8 cellular contexts compared by ENCODE assay signal in genomic region chr5:50591338-50591737, GRCh38.
A peak's percentile ranks its signal among the peaks of the same experiment; 100 is the strongest.
DNase-seq lines count a peak whose midpoint lies in the region; ATAC-seq, FAIRE-seq and TF ChIP-seq lines count a peak whose summit lies in the region.
"Not testable (repeated sequence)": the region's sequence is repeated elsewhere in the genome, so short reads cannot be mapped to it uniquely, and the experiment has no call there.

No MANE protein-coding gene starts in this region.

- POLR2A ChIA-PET in activated CD8-positive, alpha-beta T cell treated with anti-CD3 and anti-CD28 coated beads, Interleukin-2, amount 10 ng/mL, durations not matched to agents 7 days and 5 days (lab: Charles Lee) = interaction anchor here (0.6 to 1.0 kb wide), 4 partner anchors 71 to 150 kb away, joined by 3 to 5 read pairs (median 4); partner anchors contain the start of gene EMB
- POLR2A ChIA-PET in GM12878 (lab: Charles Lee) = not testable (repeated sequence)

- not testable (repeated sequence) for H3K79me2 ChIP-seq in GM12878 (ENCODE audit: control insufficient read depth, insufficient read depth, low read length)

- H3K27me3 Mint-ChIP-seq in CD4-positive, CD25-positive, alpha-beta regulatory T cell; T-helper 17 cell; activated CD8-positive, alpha-beta T cell treated with anti-CD3 and anti-CD28 coated beads, Interleukin-2, amount 10 ng/mL, durations not matched to agents 7 days and 5 days (ENCODE audit: low read depth); activated naive CD4-positive, alpha-beta T cell treated with anti-CD3 and anti-CD28 coated beads, Interleukin-2, amount 10 ng/mL, durations not matched to agents 7 days and 5 days; natural killer cell (ENCODE audit: low read depth in 2 of 2): not testable (repeated sequence)

- CTCF ChIA-PET in activated CD8-positive, alpha-beta T cell treated with anti-CD3 and anti-CD28 coated beads, Interleukin-2, amount 10 ng/mL, durations not matched to agents 7 days and 5 days (lab: Charles Lee) = interaction anchor here (0.6 to 0.9 kb wide), 2 partner anchors 19 to 130 kb away, joined by 3 read pairs; no protein-coding TSS in a partner anchor
- CTCF ChIA-PET in activated naive CD4-positive, alpha-beta T cell treated with anti-CD3 and anti-CD28 coated beads, Interleukin-2, amount 10 ng/mL, durations not matched to agents 7 days and 5 days (lab: Charles Lee) = interaction anchor here (1.4 kb wide), 1 partner anchor 76 kb away, joined by 4 read pairs; the partner anchor contains the start of gene PARP8
- CTCF ChIA-PET in GM12878 (lab: Yijun Ruan, JAX) = not testable (repeated sequence)

- not testable (repeated sequence) for H3K9me3 Mint-ChIP-seq in CD4-positive, CD25-positive, alpha-beta regulatory T cell; activated CD8-positive, alpha-beta T cell treated with anti-CD3 and anti-CD28 coated beads, Interleukin-2, amount 10 ng/mL, durations not matched to agents 7 days and 5 days (ENCODE audit: insufficient read depth); activated naive CD4-positive, alpha-beta T cell treated with anti-CD3 and anti-CD28 coated beads, Interleukin-2, amount 10 ng/mL, durations not matched to agents 7 days and 5 days; natural killer cell; stimulated activated effector memory CD8-positive, alpha-beta T cell treated with anti-CD3 and anti-CD28 coated beads, Interleukin-12 subunit alpha, Interleukin-12 subunit beta, amount 100 ng/mL, for 72 hours

- not testable (repeated sequence) for TF ChIP-seq RAD21 in GM12878 (IDR thresholded peaks at IDR 0.05; ENCODE audit: insufficient read depth, low read depth, low read length)

- TF ChIP-seq CTCF in GM12878 (IDR thresholded peaks at IDR 0.05 in 2 of 3, conservative IDR thresholded peaks at IDR 0.05 in 1 of 3; ENCODE audit: control insufficient read depth in 2 of 3, extremely low read depth in 1 of 3, insufficient read depth in 1 of 3, low read depth in 3 of 3, low read length in 3 of 3); natural killer cell (IDR thresholded peaks at IDR 0.05): not testable (repeated sequence)

- ATAC-seq in CD4-positive, CD25-positive, alpha-beta regulatory T cell (ENCODE audit: low read depth in 2 of 2); T-helper 17 cell; activated CD8-positive, alpha-beta T cell treated with anti-CD3 and anti-CD28 coated beads, Interleukin-2, amount 10 ng/mL, durations not matched to agents 7 days and 5 days; GM12878; natural killer cell; stimulated activated effector memory CD8-positive, alpha-beta T cell treated with anti-CD3 and anti-CD28 coated beads, Interleukin-12 subunit alpha, Interleukin-12 subunit beta, amount 100 ng/mL, for 72 hours: not testable (repeated sequence)

- H3K27me3 ChIP-seq in CD4-positive, CD25-positive, alpha-beta regulatory T cell (ENCODE audit: control insufficient read depth, insufficient read depth, low read length); GM12878 (replicated peaks in 1 of 2; ENCODE audit: control insufficient read depth in 2 of 2, insufficient read depth in 2 of 2, low read length in 1 of 2): not testable (repeated sequence)

- not testable (repeated sequence) for H3K9ac ChIP-seq in GM12878 (ENCODE audit: control insufficient read depth, insufficient read depth, low read length)

- DNase-seq in CD4-positive, CD25-positive, alpha-beta regulatory T cell = peak in 2 of 3 donors; percentile 37 to 68
- DNase-seq in T-helper 17 cell; activated CD8-positive, alpha-beta T cell treated with anti-CD3 and anti-CD28 coated beads, Interleukin-2, amount 10 ng/mL, durations not matched to agents 7 days and 5 days; activated naive CD4-positive, alpha-beta T cell treated with anti-CD3 and anti-CD28 coated beads, Interleukin-2, amount 10 ng/mL, durations not matched to agents 7 days and 5 days; GM12878 (ENCODE audit: low read depth, low spot score); natural killer cell; stimulated activated effector memory CD8-positive, alpha-beta T cell treated with anti-CD3 and anti-CD28 coated beads, Interleukin-12 subunit alpha, Interleukin-12 subunit beta, amount 100 ng/mL, for 72 hours (ENCODE audit: low spot score in 2 of 2): not testable (repeated sequence)

- peak overlapping the region; percentile 62 for H3K4me3 ChIP-seq in CD4-positive, CD25-positive, alpha-beta regulatory T cell (ENCODE audit: low read depth, low read length)
- H3K4me3 ChIP-seq in GM12878 = not testable (repeated sequence)

- not testable (repeated sequence) for H3K36me3 ChIP-seq in CD4-positive, CD25-positive, alpha-beta regulatory T cell (ENCODE audit: control insufficient read depth, insufficient read depth, low read length); KOPT-K1 (ENCODE audit: insufficient read depth, low read length); GM12878 (ENCODE audit: control insufficient read depth in 2 of 2, insufficient read depth in 2 of 2, low read length in 1 of 2)

- H3K4me1 Mint-ChIP-seq in CD4-positive, CD25-positive, alpha-beta regulatory T cell = peaks cover 36 to 55% (median 48%) of the 10 kb centered on the region in 4 donors
- H3K4me1 Mint-ChIP-seq in T-helper 17 cell (peaks cover 48% of the 10 kb centered on the region), natural killer cell (peaks cover 61 to 67% of the 10 kb centered on the region in 2 donors)
- peaks cover 58% of the 10 kb centered on the region for H3K4me1 Mint-ChIP-seq in activated CD8-positive, alpha-beta T cell treated with anti-CD3 and anti-CD28 coated beads, Interleukin-2, amount 10 ng/mL, durations not matched to agents 7 days and 5 days (ENCODE audit: low read depth)
- H3K4me1 Mint-ChIP-seq in activated naive CD4-positive, alpha-beta T cell treated with anti-CD3 and anti-CD28 coated beads, Interleukin-2, amount 10 ng/mL, durations not matched to agents 7 days and 5 days = peaks cover 49% of the 10 kb centered on the region
- H3K4me1 Mint-ChIP-seq in stimulated activated effector memory CD8-positive, alpha-beta T cell treated with anti-CD3 and anti-CD28 coated beads, Interleukin-12 subunit alpha, Interleukin-12 subunit beta, amount 100 ng/mL, for 72 hours = peaks cover 53% of the 10 kb centered on the region

- not testable (repeated sequence) for H3K9me3 ChIP-seq in CD4-positive, CD25-positive, alpha-beta regulatory T cell (ENCODE audit: control insufficient read depth in 2 of 2, low read length in 2 of 2); KOPT-K1 (ENCODE audit: insufficient read depth, low read length, poor library complexity, severe bottlenecking); T-helper 17 cell (ENCODE audit: control insufficient read depth, low read length, poor library complexity, severe bottlenecking); GM12878 (replicated peaks; ENCODE audit: control insufficient read depth, insufficient read depth, low read length)

- peaks cover 43% of the 10 kb centered on the region for H3K4me1 ChIP-seq in CD4-positive, CD25-positive, alpha-beta regulatory T cell (ENCODE audit: control insufficient read depth, insufficient read depth, low read length, poor library complexity, severe bottlenecking)
- not testable (repeated sequence) for H3K4me1 ChIP-seq in GM12878 (ENCODE audit: control insufficient read depth, insufficient read depth, low read length)

- 75% methylated on average over 1 of the region's 1 CpG for WGBS in GM12878 (ENCODE audit: insufficient coverage, insufficient replicate concordance, low lambda C conversion rate, missing lambda C conversion rate)

- TF ChIP-seq EP300 in GM12878 (IDR thresholded peaks at IDR 0.05; ENCODE audit: borderline replicate concordance in 1 of 2, control insufficient read depth in 1 of 2, low read depth in 2 of 2, low read length in 2 of 2) = not testable (repeated sequence)

- RAD21 ChIA-PET in GM12878 (lab: Charles Lee; ENCODE audit: unreplicated experiment) = not testable (repeated sequence)

- H3K4me3 Mint-ChIP-seq in CD4-positive, CD25-positive, alpha-beta regulatory T cell = peak overlapping the region in 1 of 4 donors; percentile 11
- H3K4me3 Mint-ChIP-seq in T-helper 17 cell = not testable (repeated sequence)
- H3K4me3 Mint-ChIP-seq in activated CD8-positive, alpha-beta T cell treated with anti-CD3 and anti-CD28 coated beads, Interleukin-2, amount 10 ng/mL, durations not matched to agents 7 days and 5 days = peak overlapping the region; percentile 13
- peak overlapping the region; percentile 12 for H3K4me3 Mint-ChIP-seq in activated naive CD4-positive, alpha-beta T cell treated with anti-CD3 and anti-CD28 coated beads, Interleukin-2, amount 10 ng/mL, durations not matched to agents 7 days and 5 days
- H3K4me3 Mint-ChIP-seq in natural killer cell = peak overlapping the region; percentile 65
- H3K4me3 Mint-ChIP-seq in stimulated activated effector memory CD8-positive, alpha-beta T cell treated with anti-CD3 and anti-CD28 coated beads, Interleukin-12 subunit alpha, Interleukin-12 subunit beta, amount 100 ng/mL, for 72 hours = peak overlapping the region; percentile 60

- FAIRE-seq in GM12878 (lab: Jason Lieb, UNC) = not testable (repeated sequence)

- H3K4me2 ChIP-seq in GM12878 (ENCODE audit: control insufficient read depth, insufficient read depth) = not testable (repeated sequence)

- intact Hi-C loops in GM12878 (cut with micrococcal nuclease; ENCODE audit: unreplicated experiment) = loop anchor here (10.0 kb wide), 1 partner anchor 147 kb away; the partner anchor contains the start of gene EMB
- intact Hi-C loops in natural killer cell (cut with micrococcal nuclease) = loop anchor here (2.0 to 5.0 kb wide), 4 partner anchors 41 to 156 kb away; partner anchors contain the start of gene PARP8

- H3K27ac Mint-ChIP-seq in CD4-positive, CD25-positive, alpha-beta regulatory T cell = peak overlapping the region; percentile 85 to 93 (median 86)
- peak overlapping the region; percentile 95 for H3K27ac Mint-ChIP-seq in T-helper 17 cell
- peak overlapping the region; percentile 74 for H3K27ac Mint-ChIP-seq in activated CD8-positive, alpha-beta T cell treated with anti-CD3 and anti-CD28 coated beads, Interleukin-2, amount 10 ng/mL, durations not matched to agents 7 days and 5 days
- H3K27ac Mint-ChIP-seq in activated naive CD4-positive, alpha-beta T cell treated with anti-CD3 and anti-CD28 coated beads, Interleukin-2, amount 10 ng/mL, durations not matched to agents 7 days and 5 days = peak overlapping the region; percentile 75
- peak overlapping the region; percentile 92 to 94 for H3K27ac Mint-ChIP-seq in natural killer cell
- peak overlapping the region; percentile 94 for H3K27ac Mint-ChIP-seq in stimulated activated effector memory CD8-positive, alpha-beta T cell treated with anti-CD3 and anti-CD28 coated beads, Interleukin-12 subunit alpha, Interleukin-12 subunit beta, amount 100 ng/mL, for 72 hours

- not testable (repeated sequence) for H2AFZ ChIP-seq in GM12878 (ENCODE audit: control insufficient read depth, low read depth, low read length)

- not testable (repeated sequence) for H3K36me3 Mint-ChIP-seq in CD4-positive, CD25-positive, alpha-beta regulatory T cell; T-helper 17 cell (ENCODE audit: low read depth); natural killer cell; stimulated activated effector memory CD8-positive, alpha-beta T cell treated with anti-CD3 and anti-CD28 coated beads, Interleukin-12 subunit alpha, Interleukin-12 subunit beta, amount 100 ng/mL, for 72 hours
- peaks cover 39% of the 10 kb centered on the region for H3K36me3 Mint-ChIP-seq in activated CD8-positive, alpha-beta T cell treated with anti-CD3 and anti-CD28 coated beads, Interleukin-2, amount 10 ng/mL, durations not matched to agents 7 days and 5 days (ENCODE audit: low read depth)
- H3K36me3 Mint-ChIP-seq in activated naive CD4-positive, alpha-beta T cell treated with anti-CD3 and anti-CD28 coated beads, Interleukin-2, amount 10 ng/mL, durations not matched to agents 7 days and 5 days = peaks cover 24% of the 10 kb centered on the region

- in situ Hi-C loops in GM12878 (cut with MboI) = not testable (repeated sequence)

- not testable (repeated sequence) for H4K20me1 ChIP-seq in GM12878 (ENCODE audit: control insufficient read depth, insufficient read depth)

- H3K27ac ChIP-seq in CD4-positive, CD25-positive, alpha-beta regulatory T cell (ENCODE audit: insufficient read depth, low read length, poor library complexity, severe bottlenecking) = peak overlapping the region; percentile 73
- peak overlapping the region; percentile 43 for H3K27ac ChIP-seq in KOPT-K1 (ENCODE audit: low read depth, low read length, poor library complexity, severe bottlenecking)
- not testable (repeated sequence) for H3K27ac ChIP-seq in GM12878 (ENCODE audit: control insufficient read depth, insufficient read depth)

- SMC1A ChIA-PET in GM12878 (lab: Charles Lee; ENCODE audit: uncharacterized antibody, unreplicated experiment) = interaction anchor here (0.6 kb wide), 1 partner anchor 28 kb away, joined by 3 read pairs; no protein-coding TSS in a partner anchor

- not testable (repeated sequence) for BruUV-seq in GM12878 (replicated peaks; lab: Mats Ljungman, UMichigan)

- not testable (repeated sequence) for TF ChIP-seq POLR2A in GM12878 (IDR thresholded peaks at IDR 0.05; ENCODE audit: low read depth, low read length)
